ENCODE assay signal across 15 cellular contexts in genomic region chr14:29390046-29390841, GRCh38.
DNase-seq lines count a peak whose midpoint lies in the region; ATAC-seq lines count a peak whose summit lies in the region.
"Had no signal": no experiment of that assay in that cellular context is flagged by ENCODE, and none has a peak within 500 bp of the region (broad histone marks: within the 10 kb centered on the region; RNA-seq: fewer than 3 reads in every experiment).

No MANE protein-coding gene starts in this region.

- H3K27me3 ChIP-seq in iPS-20b (ENCODE audit: insufficient read depth, low read length), result no peaks in the 10 kb centered on the region
- H3K27me3 ChIP-seq: upper lobe of left lung had no signal

- no peaks in the 10 kb centered on the region for H3K27me3 Mint-ChIP-seq in activated naive CD8-positive, alpha-beta T cell treated with anti-CD3 and anti-CD28 coated beads for 36 hours
- H3K27me3 Mint-ChIP-seq: activated naive CD8-positive, alpha-beta T cell; dendritic cell treated with granulocyte-macrophage colony-stimulating factor and Interleukin-4, amounts not matched to agents 40 ng/mL and 50 ng/mL, for 4 days had no signal

- DNase-seq in COR-L47 (lab: John Stamatoyannopoulos, UW), result peak; percentile 94
- peak; percentile 85 to 95 for DNase-seq in NCI-H1930 (lab: John Stamatoyannopoulos, UW)
- no peak for DNase-seq in NOMO-1 (lab: John Stamatoyannopoulos, UW; ENCODE audit: unreplicated experiment in 2 of 2)
- no peak for DNase-seq in activated naive CD8-positive, alpha-beta T cell treated with anti-CD3 and anti-CD28 coated beads for 36 hours
- no peak for DNase-seq in NCI-H2196 (lab: John Stamatoyannopoulos, UW; ENCODE audit: unreplicated experiment)
- DNase-seq: activated CD8-positive, alpha-beta memory T cell treated with anti-CD3 and anti-CD28 coated beads, Interleukin-2, amount 50 U/mL, for 48 hours; H7; MM.1S; upper lobe of left lung had no signal

- no peak overlapping the region for H3K9ac ChIP-seq in iPS-20b (ENCODE audit: low read depth, low read length)

- H3K27ac ChIP-seq in angular gyrus (ENCODE audit: low read depth, low read length) (peak overlapping the region; percentile 27), iPS-20b (ENCODE audit: low read length) (no peak overlapping the region)
- H3K27ac ChIP-seq: upper lobe of left lung had no signal

- no peaks in the 10 kb centered on the region for H3K36me3 ChIP-seq in iPS-20b (ENCODE audit: insufficient read depth, low read depth, low read length)
- H3K36me3 ChIP-seq: upper lobe of left lung had no signal

- ATAC-seq in GM18861 (IDR thresholded peaks at IDR 0.05; ENCODE audit: unreplicated experiment), result no peak
- ATAC-seq: activated CD4-positive, CD25-positive, alpha-beta regulatory T cell treated with anti-CD3 and anti-CD28 coated beads, Interleukin-2, amount 50 U/mL, for 24 hours had no signal

- no peak overlapping the region for H3K4me3 Mint-ChIP-seq in activated naive CD8-positive, alpha-beta T cell treated with anti-CD3 and anti-CD28 coated beads for 36 hours
- H3K4me3 Mint-ChIP-seq: activated naive CD8-positive, alpha-beta T cell; dendritic cell treated with granulocyte-macrophage colony-stimulating factor and Interleukin-4, amounts not matched to agents 40 ng/mL and 50 ng/mL, for 4 days had no signal

- no peak overlapping the region for H3K27ac Mint-ChIP-seq in activated naive CD8-positive, alpha-beta T cell treated with anti-CD3 and anti-CD28 coated beads for 36 hours
- H3K27ac Mint-ChIP-seq: activated naive CD8-positive, alpha-beta T cell; dendritic cell treated with granulocyte-macrophage colony-stimulating factor and Interleukin-4, amounts not matched to agents 40 ng/mL and 50 ng/mL, for 4 days had no signal

- H3K36me3 Mint-ChIP-seq in activated naive CD8-positive, alpha-beta T cell treated with anti-CD3 and anti-CD28 coated beads for 36 hours, result no peaks in the 10 kb centered on the region
- H3K36me3 Mint-ChIP-seq: activated naive CD8-positive, alpha-beta T cell had no signal

- no peaks in the 10 kb centered on the region for H3K4me1 Mint-ChIP-seq in activated naive CD8-positive, alpha-beta T cell treated with anti-CD3 and anti-CD28 coated beads for 36 hours

- H3K4me1 ChIP-seq in iPS-20b (ENCODE audit: insufficient read depth, low read length), result no peaks in the 10 kb centered on the region; the same call in 1 of the 2 replicates
- H3K4me1 ChIP-seq: upper lobe of left lung had no signal

- H3K4me3 ChIP-seq in iPS-20b (ENCODE audit: low read length), result peak overlapping the region; percentile 28; the same call in 1 of the 2 replicates
- H3K4me3 ChIP-seq: upper lobe of left lung had no signal

- H3K9me3 ChIP-seq in iPS-20b (ENCODE audit: insufficient read depth, low read depth, low read length), result no peaks in the 10 kb centered on the region
- H3K9me3 ChIP-seq: upper lobe of left lung had no signal

- peaks cover 1% of the 10 kb centered on the region for H3K9me3 Mint-ChIP-seq in activated naive CD8-positive, alpha-beta T cell treated with anti-CD3 and anti-CD28 coated beads for 36 hours
- H3K9me3 Mint-ChIP-seq: dendritic cell treated with granulocyte-macrophage colony-stimulating factor and Interleukin-4, amounts not matched to agents 40 ng/mL and 50 ng/mL, for 4 days had no signal

Comparison
In these comparisons a context has a peak if more than half of its experiments do, and no peak if none do; other contexts are left out.
1. DNase-seq: peak in COR-L47 (single experiment) and NCI-H1930 (2 of 2); none in NOMO-1 (0 of 2), activated naive CD8-positive, alpha-beta T cell treated with anti-CD3 and anti-CD28 coated beads for 36 hours (single experiment) and NCI-H2196 (single experiment).